9 cellular contexts compared by ENCODE assay signal in the genomic region with DNA sequence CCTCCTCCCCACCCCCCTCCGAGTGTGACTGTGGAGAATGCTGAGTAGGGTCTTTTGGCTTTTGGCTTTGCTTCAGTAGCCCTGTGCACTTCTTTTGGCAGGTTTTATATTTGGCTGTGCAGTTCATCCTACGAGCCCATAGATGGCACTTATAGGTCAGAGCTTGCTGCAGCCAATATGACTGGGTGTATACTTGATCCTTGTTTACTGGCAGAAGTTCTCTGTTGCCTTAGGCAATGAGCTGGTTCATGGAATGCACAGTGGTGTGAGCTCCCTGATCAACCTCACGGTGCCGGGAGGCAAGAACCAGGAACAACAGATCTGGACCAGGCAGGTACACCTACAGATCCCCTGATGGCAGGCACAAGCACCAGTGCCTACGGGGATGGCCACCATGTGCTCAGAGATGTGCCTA.
DNase-seq lines count a peak whose midpoint lies in the region; ATAC-seq and TF ChIP-seq lines count a peak whose summit lies in the region.
"Had no signal": no experiment of that assay in that cellular context is flagged by ENCODE, and none has a peak within 500 bp of the region (broad histone marks: within the 10 kb centered on the region; RNA-seq: fewer than 3 reads in every experiment).

No MANE protein-coding gene starts in this region.

- TF ChIP-seq CTCF in AG10803 (conservative IDR thresholded peaks at IDR 0.05; ENCODE audit: low read length) (peak; percentile 33), PC-9 (conservative IDR thresholded peaks at IDR 0.05) (peak; percentile 62), foreskin keratinocyte (conservative IDR thresholded peaks at IDR 0.05) (peak; percentile 74), tibial nerve (IDR thresholded peaks at IDR 0.05) (no peak)

- H3K36me3 ChIP-seq in PC-9 (ENCODE audit: low read depth), result no peaks in the 10 kb centered on the region
- peaks cover 0 to 31% (median 0%) of the 10 kb centered on the region in 3 donors for H3K36me3 ChIP-seq in tibial nerve

- 77 to 86% methylated on average over 5 of the region's 5 CpGs for WGBS in tibial nerve, 2 donors

- no peak overlapping the region for H3K4me2 ChIP-seq in PC-9

- intact Hi-C loops in PC-9 (cut with micrococcal nuclease; ENCODE audit: unreplicated experiment), result loop anchor here (5.0 kb wide), 1 partner anchor 518 kb away; no protein-coding TSS in a partner anchor

- H3K27me3 ChIP-seq in PC-9 (ENCODE audit: insufficient read depth, low read depth) (no peaks in the 10 kb centered on the region), foreskin keratinocyte (no peaks in the 10 kb centered on the region), tibial nerve (no peaks in the 10 kb centered on the region)

- H3K9me3 ChIP-seq in PC-9 (ENCODE audit: insufficient read depth, low read depth) (no peaks in the 10 kb centered on the region), tibial nerve (peaks cover 0 to 55% (median 23%) of the 10 kb centered on the region in 4 donors)

- POLR2A ChIA-PET in PC-9 (lab: Charles Lee; ENCODE audit: unreplicated experiment), result interaction anchor here (0.6 kb wide), 1 partner anchor 9 kb away, joined by 4 read pairs; no protein-coding TSS in a partner anchor

- no peak for TF ChIP-seq EP300 in tibial nerve (IDR thresholded peaks at IDR 0.05)

- no TSS peak for BruUV-seq in PC-9 (replicated peaks; lab: Mats Ljungman, UMichigan)

- H3K27ac ChIP-seq in PC-9 (no peak overlapping the region), foreskin keratinocyte (no peak overlapping the region), tibial nerve (no peak overlapping the region)
- H3K27ac ChIP-seq: HL-60 had no signal

- CTCF ChIA-PET in PC-9 (lab: Charles Lee), result interaction anchor here (0.6 kb wide), 1 partner anchor 232 kb away, joined by 6 read pairs; no protein-coding TSS in a partner anchor

- no peaks in the 10 kb centered on the region for H4K20me1 ChIP-seq in PC-9 (ENCODE audit: insufficient read depth)

- H3K4me1 ChIP-seq in PC-9 (replicated peaks; ENCODE audit: insufficient read depth) (no peaks in the 10 kb centered on the region), foreskin keratinocyte (no peaks in the 10 kb centered on the region), tibial nerve (no peaks in the 10 kb centered on the region)

- ATAC-seq in foreskin keratinocyte (peak; percentile 95), HG02970 (IDR thresholded peaks at IDR 0.05; ENCODE audit: low FRiP score, unreplicated experiment) (no peak), HG02798 (IDR thresholded peaks at IDR 0.05; ENCODE audit: poor library complexity, unreplicated experiment) (no peak)

- no peak overlapping the region for H3K4me3 ChIP-seq in AG10803 (ENCODE audit: low read length)
- H3K4me3 ChIP-seq in PC-9, result no peak overlapping the region
- no peak overlapping the region for H3K4me3 ChIP-seq in tibial nerve

- DNase-seq in AG10803 (ENCODE audit: low read depth) (peak; percentile 18), HK-2 (ENCODE audit: unreplicated experiment) (peak; percentile 2), PC-9 (peak; percentile 22 to 61), foreskin keratinocyte (peak; percentile 65 to 81), tibial nerve (ENCODE audit: low spot score in 2 of 2) (no peak), NK-92 (lab: John Stamatoyannopoulos, UW; ENCODE audit: unreplicated experiment) (no peak)

- TF ChIP-seq POLR2A in tibial nerve (IDR thresholded peaks at IDR 0.05), result no peak

- H3K9me2 ChIP-seq in PC-9 (ENCODE audit: insufficient read depth), result no peaks in the 10 kb centered on the region

- H3F3A ChIP-seq in PC-9 (ENCODE audit: insufficient read depth, low read depth), result no peaks in the 10 kb centered on the region

- no peak overlapping the region for H2AFZ ChIP-seq in PC-9

- H3K79me2 ChIP-seq in PC-9 (ENCODE audit: low read depth), result no peaks in the 10 kb centered on the region

Comparison
In these comparisons a context has a peak if more than half of its experiments do, and no peak if none do; other contexts are left out.
1. DNase-seq: peak in AG10803 (single experiment), HK-2 (single experiment), PC-9 (2 of 2) and foreskin keratinocyte (2 of 2); none in tibial nerve (0 of 2) and NK-92 (single experiment).
2. CTCF ChIP-seq: peak in AG10803 (single experiment), PC-9 (single experiment) and foreskin keratinocyte (single experiment); none in tibial nerve (0 of 5).